8 cellular contexts compared by ENCODE assay signal in the genomic region with DNA sequence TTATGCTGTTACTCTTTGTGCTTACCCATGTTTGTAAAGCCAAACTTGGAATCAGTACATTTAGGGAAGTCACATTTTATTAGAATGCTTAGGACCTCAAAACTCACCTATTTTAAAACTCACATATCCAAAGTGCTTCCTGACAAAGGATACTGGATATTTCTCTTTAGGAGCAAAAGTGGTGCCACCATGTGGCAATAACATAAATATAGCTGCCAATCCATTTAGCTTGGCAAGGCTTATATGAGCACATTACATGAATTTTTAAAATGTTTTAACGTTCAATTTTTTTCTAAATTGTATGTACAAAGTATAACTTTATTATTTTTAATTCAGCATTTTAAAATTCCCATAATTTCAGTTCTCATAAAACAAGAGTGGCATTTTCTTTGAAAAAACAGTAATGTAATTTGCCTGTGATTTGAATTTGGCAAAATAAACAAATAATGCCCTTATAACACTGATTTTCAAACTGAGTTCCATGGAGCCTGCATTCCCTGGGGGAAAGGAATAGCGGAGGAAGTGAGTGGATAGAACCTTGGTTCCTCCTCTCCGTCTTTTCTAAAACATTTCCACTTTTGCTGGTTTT.
DNase-seq lines count a peak whose midpoint lies in the region; ATAC-seq, FAIRE-seq and TF ChIP-seq lines count a peak whose summit lies in the region.

No MANE protein-coding gene starts in this region.

- H3F3A ChIP-seq in GM23338 (replicated peaks; ENCODE audit: low read depth): no peaks in the 10 kb centered on the region

- no peak for FAIRE-seq in urothelium cell line (lab: Jason Lieb, UNC)

- no peaks in the 10 kb centered on the region for H3K79me2 ChIP-seq in GM23338 (replicated peaks; ENCODE audit: insufficient read depth)

- H3K4me3 Mint-ChIP-seq in GM23338: no peak overlapping the region

- POLR2A ChIA-PET in A673 (lab: Charles Lee; ENCODE audit: low non-redundant PET): no interaction called here

- peak overlapping the region; percentile 32; the same call in 1 of the 2 replicates for H3K27ac Mint-ChIP-seq in GM23338

- H3K27ac ChIP-seq in A673 (ENCODE audit: low read depth, low read length, poor library complexity, severe bottlenecking): no peak overlapping the region
- no peak overlapping the region for H3K27ac ChIP-seq in GM23338 (ENCODE audit: low read depth)
- H3K27ac ChIP-seq in stomach: no peak overlapping the region
- H3K27ac ChIP-seq in sigmoid colon: no peak overlapping the region

- H3K4me1 ChIP-seq in A673 (ENCODE audit: insufficient read depth, low read length, poor library complexity, severe bottlenecking): peaks cover 43% of the 10 kb centered on the region
- peaks cover 13% of the 10 kb centered on the region; the same call in 1 of the 2 replicates for H3K4me1 ChIP-seq in GM23338 (ENCODE audit: insufficient read depth)
- peaks cover 0 to 23% (median 12%) of the 10 kb centered on the region in 4 donors for H3K4me1 ChIP-seq in stomach
- H3K4me1 ChIP-seq in sigmoid colon: no peaks in the 10 kb centered on the region

- ATAC-seq in GM23338 (no peak), GM18520 (IDR thresholded peaks at IDR 0.05; ENCODE audit: unreplicated experiment) (no peak)

- H3K9me3 ChIP-seq in A673 (ENCODE audit: low read depth, low read length, poor library complexity, severe bottlenecking) (no peaks in the 10 kb centered on the region), stomach (no peaks in the 10 kb centered on the region), sigmoid colon (no peaks in the 10 kb centered on the region)

- no peak for TF ChIP-seq EP300 in stomach (IDR thresholded peaks at IDR 0.05)
- no peak for TF ChIP-seq EP300 in sigmoid colon (IDR thresholded peaks at IDR 0.05)

- no peaks in the 10 kb centered on the region for H3K9me3 Mint-ChIP-seq in GM23338

- no peak overlapping the region for H3K4me3 ChIP-seq in A673 (ENCODE audit: low read depth, low read length, poor library complexity, severe bottlenecking)
- H3K4me3 ChIP-seq in GM23338: no peak overlapping the region
- H3K4me3 ChIP-seq in fibroblast of the aortic adventitia (ENCODE audit: low read depth, low read length): no peak overlapping the region
- H3K4me3 ChIP-seq in stomach: no peak overlapping the region
- no peak overlapping the region for H3K4me3 ChIP-seq in sigmoid colon

- H4K20me1 ChIP-seq in GM23338 (replicated peaks; ENCODE audit: insufficient read depth): no peaks in the 10 kb centered on the region

- H2AFZ ChIP-seq in GM23338: no peak overlapping the region

- H3K9me2 ChIP-seq in GM23338 (ENCODE audit: insufficient read depth): no peaks in the 10 kb centered on the region

- no peak overlapping the region for H3K4me2 ChIP-seq in GM23338

- H3K36me3 ChIP-seq in A673 (ENCODE audit: insufficient read depth, low read length, poor library complexity, severe bottlenecking) (no peaks in the 10 kb centered on the region), GM23338 (ENCODE audit: insufficient read depth) (no peaks in the 10 kb centered on the region), stomach (no peaks in the 10 kb centered on the region), sigmoid colon (no peaks in the 10 kb centered on the region)

- CTCF ChIA-PET in A673 (lab: Charles Lee): interaction anchor here (0.5 to 2.7 kb wide), 8 partner anchors 16 to 218 kb away, joined by 3 to 24 read pairs (median 6); a partner anchor contains a TSS

- 51 to 61% (median 60%) methylated on average over 3 of the region's 3 CpGs for WGBS in stomach, 5 donors
- 66 to 69% methylated on average over 3 of the region's 3 CpGs for WGBS in sigmoid colon, 2 donors

- TF ChIP-seq POLR2A in stomach (IDR thresholded peaks at IDR 0.05) (no peak), sigmoid colon (IDR thresholded peaks at IDR 0.05) (no peak)

- no TSS peak for BruUV-seq in A673 (replicated peaks; lab: Mats Ljungman, UMichigan)

- H3K36me3 Mint-ChIP-seq in GM23338 (ENCODE audit: low read depth): peaks cover 5% of the 10 kb centered on the region; the same call in 1 of the 3 replicates

- H3K27me3 Mint-ChIP-seq in GM23338 (ENCODE audit: insufficient read depth, low read depth, poor library complexity): peaks cover 2% of the 10 kb centered on the region

- intact Hi-C loops in A673 (cut with micrococcal nuclease; ENCODE audit: unreplicated experiment) (loop anchor here (1.0 to 10.0 kb wide), 2 partner anchors 218 to 866 kb away; no protein-coding TSS in a partner anchor), stomach (cut with DNase I; ENCODE audit: low total_unique reads) (loop anchor here (10.0 kb wide), 1 partner anchor 216 kb away; no protein-coding TSS in a partner anchor), sigmoid colon (cut with DNase I) (loop anchor here (5.0 kb wide), 1 partner anchor 219 kb away; no protein-coding TSS in a partner anchor)

- peaks cover 16% of the 10 kb centered on the region for H3K4me1 Mint-ChIP-seq in GM23338

- TF ChIP-seq CTCF in A673 (conservative IDR thresholded peaks at IDR 0.05; ENCODE audit: low read depth, low read length) (peak; percentile 76), GM23338 (conservative IDR thresholded peaks at IDR 0.05; ENCODE audit: low read depth in 2 of 2) (peak; percentile 54 to 60), fibroblast of the aortic adventitia (IDR thresholded peaks at IDR 0.05; ENCODE audit: insufficient read depth, low read length) (peak; percentile 56), stomach (IDR thresholded peaks at IDR 0.05) (peak in 4 of 7 experiments; percentile 13 to 48 (median 40)), sigmoid colon (IDR thresholded peaks at IDR 0.05) (peak in 2 of 4 experiments; percentile 13 to 18)

- H3K27me3 ChIP-seq in A673 (replicated peaks; ENCODE audit: insufficient read depth, low read depth, low read length, poor library complexity) (no peaks in the 10 kb centered on the region), GM23338 (ENCODE audit: insufficient read depth) (no peaks in the 10 kb centered on the region), stomach (no peaks in the 10 kb centered on the region), sigmoid colon (no peaks in the 10 kb centered on the region)

- peak; percentile 75 for DNase-seq in A673 (ENCODE audit: low spot score)
- peak; percentile 44 for DNase-seq in GM23338 (ENCODE audit: low spot score)
- DNase-seq in OCI-M1 (lab: John Stamatoyannopoulos, UW): peak; percentile 38
- peak; percentile 77 for DNase-seq in fibroblast of the aortic adventitia (ENCODE audit: low read depth)
- no peak for DNase-seq in stomach
- DNase-seq in sigmoid colon: no peak
- DNase-seq in urothelium cell line (ENCODE audit: low spot score): no peak

TF ChIP-seq in GM23338, 12 proteins besides CTCF, POLR2A, EP300 and RAD21:
- TF ChIP-seq, protein P1, sequence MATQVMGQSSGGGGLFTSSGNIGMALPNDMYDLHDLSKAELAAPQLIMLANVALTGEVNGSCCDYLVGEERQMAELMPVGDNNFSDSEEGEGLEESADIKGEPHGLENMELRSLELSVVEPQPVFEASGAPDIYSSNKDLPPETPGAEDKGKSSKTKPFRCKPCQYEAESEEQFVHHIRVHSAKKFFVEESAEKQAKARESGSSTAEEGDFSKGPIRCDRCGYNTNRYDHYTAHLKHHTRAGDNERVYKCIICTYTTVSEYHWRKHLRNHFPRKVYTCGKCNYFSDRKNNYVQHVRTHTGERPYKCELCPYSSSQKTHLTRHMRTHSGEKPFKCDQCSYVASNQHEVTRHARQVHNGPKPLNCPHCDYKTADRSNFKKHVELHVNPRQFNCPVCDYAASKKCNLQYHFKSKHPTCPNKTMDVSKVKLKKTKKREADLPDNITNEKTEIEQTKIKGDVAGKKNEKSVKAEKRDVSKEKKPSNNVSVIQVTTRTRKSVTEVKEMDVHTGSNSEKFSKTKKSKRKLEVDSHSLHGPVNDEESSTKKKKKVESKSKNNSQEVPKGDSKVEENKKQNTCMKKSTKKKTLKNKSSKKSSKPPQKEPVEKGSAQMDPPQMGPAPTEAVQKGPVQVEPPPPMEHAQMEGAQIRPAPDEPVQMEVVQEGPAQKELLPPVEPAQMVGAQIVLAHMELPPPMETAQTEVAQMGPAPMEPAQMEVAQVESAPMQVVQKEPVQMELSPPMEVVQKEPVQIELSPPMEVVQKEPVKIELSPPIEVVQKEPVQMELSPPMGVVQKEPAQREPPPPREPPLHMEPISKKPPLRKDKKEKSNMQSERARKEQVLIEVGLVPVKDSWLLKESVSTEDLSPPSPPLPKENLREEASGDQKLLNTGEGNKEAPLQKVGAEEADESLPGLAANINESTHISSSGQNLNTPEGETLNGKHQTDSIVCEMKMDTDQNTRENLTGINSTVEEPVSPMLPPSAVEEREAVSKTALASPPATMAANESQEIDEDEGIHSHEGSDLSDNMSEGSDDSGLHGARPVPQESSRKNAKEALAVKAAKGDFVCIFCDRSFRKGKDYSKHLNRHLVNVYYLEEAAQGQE (IDR thresholded peaks at IDR 0.05; ENCODE audit: unreplicated experiment): no peak
- no peak for TF ChIP-seq EZH2phosphoT487 (IDR thresholded peaks at IDR 0.05; ENCODE audit: unreplicated experiment)
- TF ChIP-seq STAT1 (IDR thresholded peaks at IDR 0.05; ENCODE audit: unreplicated experiment): no peak
- TF ChIP-seq, protein P2, sequence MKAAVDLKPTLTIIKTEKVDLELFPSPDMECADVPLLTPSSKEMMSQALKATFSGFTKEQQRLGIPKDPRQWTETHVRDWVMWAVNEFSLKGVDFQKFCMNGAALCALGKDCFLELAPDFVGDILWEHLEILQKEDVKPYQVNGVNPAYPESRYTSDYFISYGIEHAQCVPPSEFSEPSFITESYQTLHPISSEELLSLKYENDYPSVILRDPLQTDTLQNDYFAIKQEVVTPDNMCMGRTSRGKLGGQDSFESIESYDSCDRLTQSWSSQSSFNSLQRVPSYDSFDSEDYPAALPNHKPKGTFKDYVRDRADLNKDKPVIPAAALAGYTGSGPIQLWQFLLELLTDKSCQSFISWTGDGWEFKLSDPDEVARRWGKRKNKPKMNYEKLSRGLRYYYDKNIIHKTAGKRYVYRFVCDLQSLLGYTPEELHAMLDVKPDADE (IDR thresholded peaks at IDR 0.05): no peak
- TF ChIP-seq EZH2 (IDR thresholded peaks at IDR 0.05; ENCODE audit: low read depth, unreplicated experiment): no peak
- no peak for TF ChIP-seq NANOG (IDR thresholded peaks at IDR 0.05; ENCODE audit: borderline replicate concordance)

Comparison
In these comparisons a context has a peak if more than half of its experiments do, and no peak if none do; other contexts are left out.
1. DNase-seq: peak in A673 (single experiment), GM23338 (single experiment), OCI-M1 (single experiment) and fibroblast of the aortic adventitia (single experiment); none in stomach (single experiment), sigmoid colon (single experiment) and urothelium cell line (single experiment).